12 cellular contexts compared by ENCODE assay signal in genomic region chr3:194738254-194739093, GRCh38. TPM values are rescaled to one million over a fixed set of nuclear protein-coding genes. Genes with fewer than 3 reads are reported as not detected.
A peak's percentile ranks its signal among the peaks of the same experiment; 100 is the strongest.
DNase-seq lines count a peak whose midpoint lies in the region; ATAC-seq and TF ChIP-seq lines count a peak whose summit lies in the region.
"Had no signal": no experiment of that assay in that cellular context is flagged by ENCODE, and none has a peak within 500 bp of the region (broad histone marks: within the 10 kb centered on the region; RNA-seq: fewer than 3 reads in every experiment).

No MANE protein-coding gene starts in this region.

- no peaks in the 10 kb centered on the region for H3K27me3 Mint-ChIP-seq in stimulated activated naive B cell treated with anti-CD40 and anti-IgM and Interleukin-4, amounts not matched to agents 10 μg/mL and 1 μg/mL and 100 μg/mL, for 72 hours
- no peaks in the 10 kb centered on the region for H3K27me3 Mint-ChIP-seq in stimulated activated memory B cell treated with anti-CD40 and anti-IgM and Interleukin-4, amounts not matched to agents 10 μg/mL and 1 μg/mL and 100 μg/mL, for 72 hours

- BruUV-seq in mammary epithelial cell (replicated peaks; lab: Mats Ljungman, UMichigan), result no TSS peak

- H3K4me3 ChIP-seq in mammary epithelial cell (replicated peaks in 1 of 3; ENCODE audit: insufficient read depth in 1 of 3, low read depth in 2 of 3, low read length in 3 of 3), result no peak overlapping the region
- H3K4me3 ChIP-seq: skin epidermis, transverse colon had no signal

- ATAC-seq in stimulated activated naive B cell treated with anti-CD40 and anti-IgM and Interleukin-4, amounts not matched to agents 10 μg/mL and 1 μg/mL and 100 μg/mL, for 72 hours (replicated peaks), result no peak
- ATAC-seq in stimulated activated memory B cell treated with anti-CD40 and anti-IgM and Interleukin-4, amounts not matched to agents 10 μg/mL and 1 μg/mL and 100 μg/mL, for 72 hours, result no peak
- ATAC-seq in GM18867 (IDR thresholded peaks at IDR 0.05; ENCODE audit: unreplicated experiment), result no peak

- intact Hi-C loops in mammary epithelial cell (cut with micrococcal nuclease), result loop anchor here (1.0 kb wide), 1 partner anchor 28 kb away; no protein-coding TSS in a partner anchor

- DNase-seq in NCI-H524 (lab: John Stamatoyannopoulos, UW) (peak; percentile 7 to 38), NCI-H524 treated with DMSO at 0.1 percent for 48 hours (lab: John Stamatoyannopoulos, UW) (no peak), mammary epithelial cell (peak; percentile 53), inferior parietal cortex (ENCODE audit: extremely low spot score) (peak; percentile 82), NCI-H226 (no peak)
- DNase-seq in stimulated activated naive B cell treated with anti-CD40 and anti-IgM and Interleukin-4, amounts not matched to agents 10 μg/mL and 1 μg/mL and 100 μg/mL, for 72 hours, result no peak
- DNase-seq: ACHN; activated effector memory CD4-positive, alpha-beta T cell treated with Interleukin-2 at 50 U/mL for 16 hours; transverse colon had no signal

- 41% methylated on average over 5 of the region's 6 CpGs for WGBS in mammary epithelial cell (ENCODE audit: low coverage, missing lambda C conversion rate)

- peaks cover 2 to 3% of the 10 kb centered on the region in 2 donors for H3K36me3 Mint-ChIP-seq in stimulated activated naive B cell treated with anti-CD40 and anti-IgM and Interleukin-4, amounts not matched to agents 10 μg/mL and 1 μg/mL and 100 μg/mL, for 72 hours
- H3K36me3 Mint-ChIP-seq in stimulated activated memory B cell treated with anti-CD40 and anti-IgM and Interleukin-4, amounts not matched to agents 10 μg/mL and 1 μg/mL and 100 μg/mL, for 72 hours, result no peaks in the 10 kb centered on the region

- H3K9ac ChIP-seq in mammary epithelial cell (ENCODE audit: insufficient read depth, low read length), result no peak overlapping the region

- TF ChIP-seq CTCF in mammary epithelial cell (conservative IDR thresholded peaks at IDR 0.05 in 1 of 2, IDR thresholded peaks at IDR 0.05 in 1 of 2; ENCODE audit: extremely low read depth in 1 of 2, insufficient read depth in 1 of 2, low read depth in 1 of 2, low read length in 2 of 2), result no peak

- dilution Hi-C loops in mammary epithelial cell (cut with HindIII; ENCODE audit: low sequenced_read_pairs), result no loop called here

- H3K79me2 ChIP-seq in mammary epithelial cell (ENCODE audit: insufficient read depth, low read length), result no peaks in the 10 kb centered on the region

- no peaks in the 10 kb centered on the region for H4K20me1 ChIP-seq in mammary epithelial cell (ENCODE audit: insufficient read depth, low read length)

- H3K4me2 ChIP-seq in mammary epithelial cell (ENCODE audit: insufficient read depth, low read depth, low read length), result no peak overlapping the region

- H3K4me3 Mint-ChIP-seq in stimulated activated naive B cell treated with anti-CD40 and anti-IgM and Interleukin-4, amounts not matched to agents 10 μg/mL and 1 μg/mL and 100 μg/mL, for 72 hours, result no peak overlapping the region
- H3K4me3 Mint-ChIP-seq in stimulated activated memory B cell treated with anti-CD40 and anti-IgM and Interleukin-4, amounts not matched to agents 10 μg/mL and 1 μg/mL and 100 μg/mL, for 72 hours, result no peak overlapping the region

- in situ Hi-C loops in mammary epithelial cell (cut with MboI; ENCODE audit: low sequenced_read_pairs in 2 of 2), result no loop called here

- peaks cover 8% of the 10 kb centered on the region for H3K27me3 ChIP-seq in mammary epithelial cell (ENCODE audit: insufficient read depth, low read length)

- H3K4me1 Mint-ChIP-seq in stimulated activated naive B cell treated with anti-CD40 and anti-IgM and Interleukin-4, amounts not matched to agents 10 μg/mL and 1 μg/mL and 100 μg/mL, for 72 hours, result peaks cover 6 to 13% of the 10 kb centered on the region in 2 donors
- no peaks in the 10 kb centered on the region for H3K4me1 Mint-ChIP-seq in stimulated activated memory B cell treated with anti-CD40 and anti-IgM and Interleukin-4, amounts not matched to agents 10 μg/mL and 1 μg/mL and 100 μg/mL, for 72 hours

- no peaks in the 10 kb centered on the region for H3K36me3 ChIP-seq in mammary epithelial cell (ENCODE audit: insufficient read depth, low read length)
- H3K36me3 ChIP-seq: transverse colon had no signal

- no peak overlapping the region for H2AFZ ChIP-seq in mammary epithelial cell (ENCODE audit: low read depth, low read length)

- H3K4me1 ChIP-seq in mammary epithelial cell (ENCODE audit: insufficient read depth, low read length), result peaks cover 16% of the 10 kb centered on the region

- no peaks in the 10 kb centered on the region for H3K9me3 ChIP-seq in mammary epithelial cell (replicated peaks; ENCODE audit: insufficient read depth, low read length)

- CTCF ChIA-PET in mammary epithelial cell (lab: Charles Lee; ENCODE audit: low non-redundant PET), result no interaction called here

- H3K27ac ChIP-seq in mammary epithelial cell (ENCODE audit: insufficient read depth, low read depth, low read length), result no peak overlapping the region
- H3K27ac ChIP-seq: transverse colon had no signal

- no peak overlapping the region for H3K27ac Mint-ChIP-seq in stimulated activated naive B cell treated with anti-CD40 and anti-IgM and Interleukin-4, amounts not matched to agents 10 μg/mL and 1 μg/mL and 100 μg/mL, for 72 hours
- no peak overlapping the region for H3K27ac Mint-ChIP-seq in stimulated activated memory B cell treated with anti-CD40 and anti-IgM and Interleukin-4, amounts not matched to agents 10 μg/mL and 1 μg/mL and 100 μg/mL, for 72 hours

- peaks cover 0 to 2% of the 10 kb centered on the region in 2 donors for H3K9me3 Mint-ChIP-seq in stimulated activated naive B cell treated with anti-CD40 and anti-IgM and Interleukin-4, amounts not matched to agents 10 μg/mL and 1 μg/mL and 100 μg/mL, for 72 hours
- no peaks in the 10 kb centered on the region for H3K9me3 Mint-ChIP-seq in stimulated activated memory B cell treated with anti-CD40 and anti-IgM and Interleukin-4, amounts not matched to agents 10 μg/mL and 1 μg/mL and 100 μg/mL, for 72 hours

RNA-seq across cellular contexts. Expression of gene FAM43A, which starts 52.8 kb away (rescaled TPM):
- 1 to 10 TPM; 1.2 to 3.0 TPM for total RNA-seq in mammary epithelial cell
- 0.36 TPM for polyA plus RNA-seq in mammary epithelial cell
- not detected for polyA minus RNA-seq in mammary epithelial cell

Comparison
In these comparisons a context has a peak if more than half of its experiments do, and no peak if none do; other contexts are left out.
1. DNase-seq: peak in NCI-H524 (2 of 2), mammary epithelial cell (single experiment) and inferior parietal cortex (single experiment); none in NCI-H524 treated with DMSO at 0.1 percent for 48 hours (single experiment), stimulated activated naive B cell treated with anti-CD40 and anti-IgM and Interleukin-4, amounts not matched to agents 10 μg/mL and 1 μg/mL and 100 μg/mL, for 72 hours (single experiment) and NCI-H226 (single experiment).